In genomic region chr12:53618340-53618739, GRCh38 we compare ENCODE assay signal across 8 cellular contexts. TPM values are rescaled to one million over a fixed set of nuclear protein-coding genes. Genes with fewer than 3 reads are reported as not detected.
DNase-seq lines count a peak whose midpoint lies in the region; ATAC-seq, FAIRE-seq and TF ChIP-seq lines count a peak whose summit lies in the region.

No MANE protein-coding gene starts in this region.

- no peaks in the 10 kb centered on the region for H3K36me3 Mint-ChIP-seq in WTC11

- no peak overlapping the region for H3K4me3 Mint-ChIP-seq in WTC11

- POLR2A ChIA-PET in WTC11 (lab: Charles Lee): no interaction called here

- FAIRE-seq in kidney (lab: Jason Lieb, UNC): no peak

- CTCF ChIA-PET in WTC11 (lab: Charles Lee): interaction anchor here (2.6 kb wide), 1 partner anchor 75 kb away, joined by 13 read pairs; no protein-coding TSS in a partner anchor

- H3K27me3 ChIP-seq in left ventricle myocardium inferior (ENCODE audit: low read depth) (no peaks in the 10 kb centered on the region), uterus (no peaks in the 10 kb centered on the region)

- no peaks in the 10 kb centered on the region for H3K27me3 Mint-ChIP-seq in WTC11 (ENCODE audit: low read depth)

- H3K4me1 Mint-ChIP-seq in WTC11: peaks cover 10% of the 10 kb centered on the region

- peaks cover 9% of the 10 kb centered on the region for H3K36me3 ChIP-seq in left ventricle myocardium inferior
- H3K36me3 ChIP-seq in kidney (ENCODE audit: control insufficient read depth in 1 of 2, insufficient read depth in 2 of 2, low read length in 2 of 2): no peaks in the 10 kb centered on the region
- H3K36me3 ChIP-seq in uterus: no peaks in the 10 kb centered on the region

- H3K9me3 Mint-ChIP-seq in WTC11: no peaks in the 10 kb centered on the region

- ATAC-seq in Right ventricle myocardium inferior (no peak), WTC11 (no peak), GM18861 (IDR thresholded peaks at IDR 0.05; ENCODE audit: unreplicated experiment) (no peak)

- peak overlapping the region; percentile 46; the same call in 1 of the 2 replicates for H3K27ac Mint-ChIP-seq in WTC11

- no peaks in the 10 kb centered on the region for H3K9me3 ChIP-seq in left ventricle myocardium inferior (replicated peaks)
- no peaks in the 10 kb centered on the region for H3K9me3 ChIP-seq in kidney (ENCODE audit: control insufficient read depth in 1 of 2, low read length in 2 of 2)
- H3K9me3 ChIP-seq in uterus: no peaks in the 10 kb centered on the region

- H3K27ac ChIP-seq in left ventricle myocardium inferior (replicated peaks): peak overlapping the region; percentile 67
- peak overlapping the region in 1 of 2 donors; percentile 67 for H3K27ac ChIP-seq in kidney (ENCODE audit: low read depth in 2 of 2, low read length in 2 of 2)
- H3K27ac ChIP-seq in uterus: peak overlapping the region; percentile 20 to 54

- peak overlapping the region; percentile 42 for H3K4me3 ChIP-seq in left ventricle myocardium inferior
- peak overlapping the region; percentile 29 to 35 for H3K4me3 ChIP-seq in kidney (ENCODE audit: low read length in 2 of 2)
- H3K4me3 ChIP-seq in uterus: peak overlapping the region in 1 of 2 donors; percentile 6

- no peak for TF ChIP-seq POLR2A in uterus (IDR thresholded peaks at IDR 0.05)

- DNase-seq in left ventricle myocardium inferior (no peak), Right ventricle myocardium inferior (ENCODE audit: missing footprints) (no peak), WTC11 (ENCODE audit: low spot score) (no peak), kidney (no peak), uterus (no peak), A172 (ENCODE audit: low spot score) (no peak)
- DNase-seq in stimulated activated CD4-positive, alpha-beta T cell treated with anti-CD3 and anti-CD28 coated beads, Interleukin-4, amount 100 ng/mL, for 4 hours: no peak

- intact Hi-C loops in left ventricle myocardium inferior (cut with micrococcal nuclease) (no loop called here), Right ventricle myocardium inferior (cut with DNase I) (no loop called here), kidney (cut with DNase I) (no loop called here), uterus (cut with DNase I; ENCODE audit: low total_unique reads) (no loop called here)

- H3K4me1 ChIP-seq in left ventricle myocardium inferior (peaks cover 69% of the 10 kb centered on the region), kidney (ENCODE audit: control insufficient read depth in 1 of 2, insufficient read depth in 1 of 2, low read depth in 1 of 2, low read length in 2 of 2) (peaks cover 8% of the 10 kb centered on the region in 2 donors), uterus (peaks cover 3 to 4% of the 10 kb centered on the region in 2 donors)

- TF ChIP-seq CTCF in left ventricle myocardium inferior (IDR thresholded peaks at IDR 0.05; ENCODE audit: borderline replicate concordance): no peak
- TF ChIP-seq CTCF in WTC11 (IDR thresholded peaks at IDR 0.05): no peak
- TF ChIP-seq CTCF in kidney (IDR thresholded peaks at IDR 0.05; ENCODE audit: borderline replicate concordance, extremely low read depth, insufficient read depth): no peak
- TF ChIP-seq CTCF in uterus (IDR thresholded peaks at IDR 0.05): no peak

- H3K9ac ChIP-seq in kidney (ENCODE audit: low read length in 2 of 2): peak overlapping the region in 1 of 2 donors; percentile 48

TF ChIP-seq in WTC11, 78 proteins besides CTCF, POLR2A, EP300 and RAD21 (continues in another document):
- TF ChIP-seq ZNF232 (CRISPR knock-in tag; IDR thresholded peaks at IDR 0.05): no peak
- no peak for TF ChIP-seq ZSCAN18 (CRISPR knock-in tag; IDR thresholded peaks at IDR 0.05)
- TF ChIP-seq MLX (CRISPR knock-in tag; IDR thresholded peaks at IDR 0.05): no peak
- no peak for TF ChIP-seq FOXJ3 (CRISPR knock-in tag; IDR thresholded peaks at IDR 0.05; ENCODE audit: borderline replicate concordance)
- TF ChIP-seq NR3C1 (CRISPR knock-in tag; conservative IDR thresholded peaks at IDR 0.05; ENCODE audit: low read depth): no peak
- TF ChIP-seq, protein P1, sequence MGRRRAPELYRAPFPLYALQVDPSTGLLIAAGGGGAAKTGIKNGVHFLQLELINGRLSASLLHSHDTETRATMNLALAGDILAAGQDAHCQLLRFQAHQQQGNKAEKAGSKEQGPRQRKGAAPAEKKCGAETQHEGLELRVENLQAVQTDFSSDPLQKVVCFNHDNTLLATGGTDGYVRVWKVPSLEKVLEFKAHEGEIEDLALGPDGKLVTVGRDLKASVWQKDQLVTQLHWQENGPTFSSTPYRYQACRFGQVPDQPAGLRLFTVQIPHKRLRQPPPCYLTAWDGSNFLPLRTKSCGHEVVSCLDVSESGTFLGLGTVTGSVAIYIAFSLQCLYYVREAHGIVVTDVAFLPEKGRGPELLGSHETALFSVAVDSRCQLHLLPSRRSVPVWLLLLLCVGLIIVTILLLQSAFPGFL (CRISPR knock-in tag; IDR thresholded peaks at IDR 0.05; ENCODE audit: borderline replicate concordance): no peak
- no peak for TF ChIP-seq PRRX2 (CRISPR knock-in tag; IDR thresholded peaks at IDR 0.05)
- TF ChIP-seq STAT6 (CRISPR knock-in tag; conservative IDR thresholded peaks at IDR 0.05; ENCODE audit: low read depth): no peak
- TF ChIP-seq NFATC4 (CRISPR knock-in tag; IDR thresholded peaks at IDR 0.05): no peak
- TF ChIP-seq, protein P2, sequence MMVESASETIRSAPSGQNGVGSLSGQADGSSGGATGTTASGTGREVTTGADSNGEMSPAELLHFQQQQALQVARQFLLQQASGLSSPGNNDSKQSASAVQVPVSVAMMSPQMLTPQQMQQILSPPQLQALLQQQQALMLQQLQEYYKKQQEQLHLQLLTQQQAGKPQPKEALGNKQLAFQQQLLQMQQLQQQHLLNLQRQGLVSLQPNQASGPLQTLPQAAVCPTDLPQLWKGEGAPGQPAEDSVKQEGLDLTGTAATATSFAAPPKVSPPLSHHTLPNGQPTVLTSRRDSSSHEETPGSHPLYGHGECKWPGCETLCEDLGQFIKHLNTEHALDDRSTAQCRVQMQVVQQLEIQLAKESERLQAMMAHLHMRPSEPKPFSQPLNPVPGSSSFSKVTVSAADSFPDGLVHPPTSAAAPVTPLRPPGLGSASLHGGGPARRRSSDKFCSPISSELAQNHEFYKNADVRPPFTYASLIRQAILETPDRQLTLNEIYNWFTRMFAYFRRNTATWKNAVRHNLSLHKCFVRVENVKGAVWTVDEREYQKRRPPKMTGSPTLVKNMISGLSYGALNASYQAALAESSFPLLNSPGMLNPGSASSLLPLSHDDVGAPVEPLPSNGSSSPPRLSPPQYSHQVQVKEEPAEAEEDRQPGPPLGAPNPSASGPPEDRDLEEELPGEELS (CRISPR knock-in tag; IDR thresholded peaks at IDR 0.05): no peak
- no peak for TF ChIP-seq CDX4 (CRISPR knock-in tag; IDR thresholded peaks at IDR 0.05; ENCODE audit: borderline replicate concordance)

RNA-seq across cellular contexts. Expression of gene ATF7, which starts 7.8 kb away (rescaled TPM):
- total RNA-seq in left ventricle myocardium inferior: 29.8 TPM
- total RNA-seq in Right ventricle myocardium inferior: 39.8 TPM
- 16.3 to 20.3 TPM (median 19.7 TPM) in 3 replicates for total RNA-seq in WTC11 (2021)
- total RNA-seq in kidney: 54.7 TPM
- polyA plus RNA-seq in kidney (ENCODE audit: insufficient read depth, low read depth, low replicate concordance): 16.2 TPM
- total RNA-seq in uterus: 10 to 100 TPM; 10.6 to 47.6 (median 21.3) TPM
- total RNA-seq in A172 (2014; rRNA removed; shearing (Covaris generic)): 3.9 and 9.2 TPM in 2 replicates

RNA-seq across cellular contexts. Expression of gene ATP5MC2, which starts 57.5 kb away (rescaled TPM):
- total RNA-seq in left ventricle myocardium inferior (534 TPM), Right ventricle myocardium inferior (600 TPM), WTC11 (2021) (411 to 527 TPM (median 517 TPM) in 3 replicates), kidney (271 TPM), uterus (100 to 1,000 TPM in 2 of 4 donors, 10 to 100 TPM in 2; 68.9 to 215 (median 133) TPM)
- 939 TPM for polyA plus RNA-seq in kidney (ENCODE audit: insufficient read depth, low read depth, low replicate concordance)
- 393 and 458 TPM in 2 replicates for total RNA-seq in A172 (2014; rRNA removed; shearing (Covaris generic))
